14 cellular contexts compared by ENCODE assay signal in genomic region chr12:95197636-95198035, GRCh38.
"Had no signal": no experiment of that assay in that cellular context is flagged by ENCODE, and none has a peak within 500 bp of the region (broad histone marks: within the 10 kb centered on the region; RNA-seq: fewer than 3 reads in every experiment).

No MANE protein-coding gene starts in this region.

- H3K9me3 Mint-ChIP-seq: activated CD4-positive, alpha-beta T cell treated with anti-CD3 and anti-CD28 coated beads, Interleukin-2, amount 10 ng/mL, durations not matched to agents 7 days and 5 days; natural killer cell; stimulated activated naive B cell treated with anti-CD40 and anti-IgM and Interleukin-4, amounts not matched to agents 10 μg/mL and 1 μg/mL and 100 μg/mL, for 72 hours had no signal

- H3K4me1 Mint-ChIP-seq: natural killer cell had no signal

- H3K36me3 Mint-ChIP-seq: natural killer cell; stimulated activated naive B cell treated with anti-CD40 and anti-IgM and Interleukin-4, amounts not matched to agents 10 μg/mL and 1 μg/mL and 100 μg/mL, for 72 hours had no signal

- H3K27me3 Mint-ChIP-seq: activated CD4-positive, alpha-beta T cell treated with anti-CD3 and anti-CD28 coated beads, Interleukin-2, amount 10 ng/mL, durations not matched to agents 7 days and 5 days; progenitor cell of endocrine pancreas; stimulated activated naive B cell treated with anti-CD40 and anti-IgM and Interleukin-4, amounts not matched to agents 10 μg/mL and 1 μg/mL and 100 μg/mL, for 72 hours had no signal

- H3K27ac Mint-ChIP-seq: activated CD4-positive, alpha-beta T cell treated with anti-CD3 and anti-CD28 coated beads, Interleukin-2, amount 10 ng/mL, durations not matched to agents 7 days and 5 days; natural killer cell; progenitor cell of endocrine pancreas had no signal

- H3K4me3 Mint-ChIP-seq: activated CD4-positive, alpha-beta T cell treated with anti-CD3 and anti-CD28 coated beads, Interleukin-2, amount 10 ng/mL, durations not matched to agents 7 days and 5 days; natural killer cell; stimulated activated naive B cell treated with anti-CD40 and anti-IgM and Interleukin-4, amounts not matched to agents 10 μg/mL and 1 μg/mL and 100 μg/mL, for 72 hours had no signal

- DNase-seq: activated CD4-positive, alpha-beta T cell treated with anti-CD3 and anti-CD28 coated beads, Interleukin-2, amount 10 ng/mL, durations not matched to agents 7 days and 5 days; activated CD4-positive, CD25-positive, alpha-beta regulatory T cell; activated CD8-positive, alpha-beta memory T cell treated with anti-CD3 and anti-CD28 coated beads for 24 hours; activated naive CD4-positive, alpha-beta T cell treated with Interleukin-2 at 50 U/mL for 16 hours; glutamatergic neuron; natural killer cell; occipital lobe; right cardiac atrium; small intestine; stimulated activated naive B cell treated with anti-CD40 and anti-IgM and Interleukin-4, amounts not matched to agents 10 μg/mL and 1 μg/mL and 100 μg/mL, for 72 hours; substantia nigra; trophoblast cell had no signal

- ATAC-seq: esophagus mucosa; natural killer cell; right cardiac atrium; stimulated activated naive B cell treated with anti-CD40 and anti-IgM and Interleukin-4, amounts not matched to agents 10 μg/mL and 1 μg/mL and 100 μg/mL, for 72 hours had no signal
